In genomic region chr1:87355894-87356293, GRCh38 we compare ENCODE assay signal across 17 cellular contexts. TPM values are rescaled to one million over a fixed set of nuclear protein-coding genes. Genes with fewer than 3 reads are reported as not detected.
DNase-seq lines count a peak whose midpoint lies in the region; ATAC-seq and TF ChIP-seq lines count a peak whose summit lies in the region.
"Had no signal": no experiment of that assay in that cellular context is flagged by ENCODE, and none has a peak within 500 bp of the region (broad histone marks: within the 10 kb centered on the region; RNA-seq: fewer than 3 reads in every experiment).

No MANE protein-coding gene starts in this region.

- TF ChIP-seq CTCF in right atrium auricular region (IDR thresholded peaks at IDR 0.05): no peak
- no peak for TF ChIP-seq CTCF in mesothelial cell of epicardium (IDR thresholded peaks at IDR 0.05; ENCODE audit: unreplicated experiment)

- no peaks in the 10 kb centered on the region for H3K27me3 ChIP-seq in right atrium auricular region
- H3K27me3 ChIP-seq: BLaER1 treated with 17β-estradiol and CSF1 and Interleukin-3, amounts not matched to agents 10 nM and 100 nM had no signal

- peaks cover 0 to 3% of the 10 kb centered on the region in 2 donors for H3K4me1 ChIP-seq in right atrium auricular region
- H3K4me1 ChIP-seq: A549; BLaER1 treated with 17β-estradiol and CSF1 and Interleukin-3, amounts not matched to agents 10 nM and 100 nM; Caco-2 had no signal

- no peaks in the 10 kb centered on the region for H3K36me3 ChIP-seq in right atrium auricular region

- peak overlapping the region; percentile 27 for H3K27ac Mint-ChIP-seq in mesothelial cell of epicardium
- H3K27ac Mint-ChIP-seq: B cell; CD4-positive, alpha-beta T cell; CD8-positive, alpha-beta T cell had no signal

- H3K27me3 Mint-ChIP-seq in mesothelial cell of epicardium (ENCODE audit: low read depth): no peaks in the 10 kb centered on the region
- H3K27me3 Mint-ChIP-seq: B cell; CD4-positive, alpha-beta T cell had no signal

- DNase-seq in Right ventricle myocardium superior (no peak), Right ventricle myocardium inferior (ENCODE audit: missing footprints) (no peak), left cardiac atrium (no peak), right atrium auricular region (ENCODE audit: low spot score) (no peak), mesothelial cell of epicardium (ENCODE audit: low spot score in 2 of 2, unreplicated experiment in 2 of 2) (no peak)
- DNase-seq: AML-193; Caco-2; Calu3; CD4-positive, alpha-beta T cell; CD8-positive, alpha-beta T cell; DMS79 treated with DMSO at 0.1 percent for 48 hours; GF-D8 had no signal

- H3K4me3 Mint-ChIP-seq in mesothelial cell of epicardium: no peak overlapping the region
- H3K4me3 Mint-ChIP-seq: B cell; CD4-positive, alpha-beta T cell; CD8-positive, alpha-beta T cell had no signal

- H3K27ac ChIP-seq in right atrium auricular region: peak overlapping the region in 1 of 2 donors; percentile 59
- H3K27ac ChIP-seq: 22Rv1; A549; BLaER1 treated with 17β-estradiol and CSF1 and Interleukin-3, amounts not matched to agents 10 nM and 100 nM; C4-2B had no signal

- ATAC-seq in Right ventricle myocardium superior (ENCODE audit: poor library complexity) (peak; percentile 60), Right ventricle myocardium inferior (no peak), left cardiac atrium (peak; percentile 21 to 54)
- ATAC-seq: A549; CD8-positive, alpha-beta T cell had no signal

- intact Hi-C loops in Right ventricle myocardium superior (cut with DNase I) (no loop called here), Right ventricle myocardium inferior (cut with DNase I) (no loop called here), left cardiac atrium (cut with DNase I) (no loop called here)

- H3K36me3 Mint-ChIP-seq in mesothelial cell of epicardium: peaks cover 10% of the 10 kb centered on the region
- H3K36me3 Mint-ChIP-seq: CD8-positive, alpha-beta T cell had no signal

- H3K4me3 ChIP-seq in right atrium auricular region: no peak overlapping the region
- H3K4me3 ChIP-seq: A549; BLaER1 treated with 17β-estradiol and CSF1 and Interleukin-3, amounts not matched to agents 10 nM and 100 nM had no signal

- peaks cover 23% of the 10 kb centered on the region for H3K4me1 Mint-ChIP-seq in mesothelial cell of epicardium

- H3K9me3 Mint-ChIP-seq in mesothelial cell of epicardium: no peaks in the 10 kb centered on the region
- H3K9me3 Mint-ChIP-seq: CD4-positive, alpha-beta T cell; CD8-positive, alpha-beta T cell had no signal

- no peaks in the 10 kb centered on the region for H3K9me3 ChIP-seq in right atrium auricular region
- H3K9me3 ChIP-seq: A549, Caco-2 had no signal

RNA-seq across cellular contexts. Expression of gene LMO4, which starts 27.2 kb away (rescaled TPM):
- total RNA-seq in Right ventricle myocardium superior: 42.0 TPM
- total RNA-seq in Right ventricle myocardium inferior: 44.3 TPM
- 10 to 100 TPM; 43.2 to 50.6 TPM for total RNA-seq in left cardiac atrium
- total RNA-seq in right atrium auricular region: 10 to 100 TPM; 32.7 to 47.7 TPM
- total RNA-seq in mesothelial cell of epicardium: 86.5 to 96.9 TPM (median 93.0 TPM) in 3 replicates
